Comparison of ENCODE assay signal across 1 cellular context in the genomic region with DNA sequence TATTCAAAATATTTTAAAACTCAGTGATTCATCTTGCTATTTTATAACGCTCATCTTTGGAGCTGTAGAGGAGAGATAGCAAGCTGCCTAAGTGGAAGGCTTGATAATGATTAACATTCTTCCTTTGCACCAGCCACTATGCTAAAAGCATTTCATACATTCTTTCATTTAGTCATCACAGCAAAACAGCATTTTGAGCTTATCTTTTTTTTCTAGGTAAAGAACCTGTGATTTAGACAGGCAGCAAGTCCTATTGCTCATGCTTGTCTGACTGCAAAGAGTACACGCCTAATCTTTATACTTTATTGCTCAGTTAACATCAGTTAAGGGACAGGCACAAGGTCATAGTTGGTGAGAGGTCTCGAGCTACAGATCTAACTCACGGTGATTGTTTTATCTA.
TF ChIP-seq lines count a peak whose summit lies in the region.

No MANE protein-coding gene starts in this region.

TF ChIP-seq in GM23338, 12 proteins besides CTCF, POLR2A, EP300 and RAD21 (continued from another document):
- TF ChIP-seq, protein P1, sequence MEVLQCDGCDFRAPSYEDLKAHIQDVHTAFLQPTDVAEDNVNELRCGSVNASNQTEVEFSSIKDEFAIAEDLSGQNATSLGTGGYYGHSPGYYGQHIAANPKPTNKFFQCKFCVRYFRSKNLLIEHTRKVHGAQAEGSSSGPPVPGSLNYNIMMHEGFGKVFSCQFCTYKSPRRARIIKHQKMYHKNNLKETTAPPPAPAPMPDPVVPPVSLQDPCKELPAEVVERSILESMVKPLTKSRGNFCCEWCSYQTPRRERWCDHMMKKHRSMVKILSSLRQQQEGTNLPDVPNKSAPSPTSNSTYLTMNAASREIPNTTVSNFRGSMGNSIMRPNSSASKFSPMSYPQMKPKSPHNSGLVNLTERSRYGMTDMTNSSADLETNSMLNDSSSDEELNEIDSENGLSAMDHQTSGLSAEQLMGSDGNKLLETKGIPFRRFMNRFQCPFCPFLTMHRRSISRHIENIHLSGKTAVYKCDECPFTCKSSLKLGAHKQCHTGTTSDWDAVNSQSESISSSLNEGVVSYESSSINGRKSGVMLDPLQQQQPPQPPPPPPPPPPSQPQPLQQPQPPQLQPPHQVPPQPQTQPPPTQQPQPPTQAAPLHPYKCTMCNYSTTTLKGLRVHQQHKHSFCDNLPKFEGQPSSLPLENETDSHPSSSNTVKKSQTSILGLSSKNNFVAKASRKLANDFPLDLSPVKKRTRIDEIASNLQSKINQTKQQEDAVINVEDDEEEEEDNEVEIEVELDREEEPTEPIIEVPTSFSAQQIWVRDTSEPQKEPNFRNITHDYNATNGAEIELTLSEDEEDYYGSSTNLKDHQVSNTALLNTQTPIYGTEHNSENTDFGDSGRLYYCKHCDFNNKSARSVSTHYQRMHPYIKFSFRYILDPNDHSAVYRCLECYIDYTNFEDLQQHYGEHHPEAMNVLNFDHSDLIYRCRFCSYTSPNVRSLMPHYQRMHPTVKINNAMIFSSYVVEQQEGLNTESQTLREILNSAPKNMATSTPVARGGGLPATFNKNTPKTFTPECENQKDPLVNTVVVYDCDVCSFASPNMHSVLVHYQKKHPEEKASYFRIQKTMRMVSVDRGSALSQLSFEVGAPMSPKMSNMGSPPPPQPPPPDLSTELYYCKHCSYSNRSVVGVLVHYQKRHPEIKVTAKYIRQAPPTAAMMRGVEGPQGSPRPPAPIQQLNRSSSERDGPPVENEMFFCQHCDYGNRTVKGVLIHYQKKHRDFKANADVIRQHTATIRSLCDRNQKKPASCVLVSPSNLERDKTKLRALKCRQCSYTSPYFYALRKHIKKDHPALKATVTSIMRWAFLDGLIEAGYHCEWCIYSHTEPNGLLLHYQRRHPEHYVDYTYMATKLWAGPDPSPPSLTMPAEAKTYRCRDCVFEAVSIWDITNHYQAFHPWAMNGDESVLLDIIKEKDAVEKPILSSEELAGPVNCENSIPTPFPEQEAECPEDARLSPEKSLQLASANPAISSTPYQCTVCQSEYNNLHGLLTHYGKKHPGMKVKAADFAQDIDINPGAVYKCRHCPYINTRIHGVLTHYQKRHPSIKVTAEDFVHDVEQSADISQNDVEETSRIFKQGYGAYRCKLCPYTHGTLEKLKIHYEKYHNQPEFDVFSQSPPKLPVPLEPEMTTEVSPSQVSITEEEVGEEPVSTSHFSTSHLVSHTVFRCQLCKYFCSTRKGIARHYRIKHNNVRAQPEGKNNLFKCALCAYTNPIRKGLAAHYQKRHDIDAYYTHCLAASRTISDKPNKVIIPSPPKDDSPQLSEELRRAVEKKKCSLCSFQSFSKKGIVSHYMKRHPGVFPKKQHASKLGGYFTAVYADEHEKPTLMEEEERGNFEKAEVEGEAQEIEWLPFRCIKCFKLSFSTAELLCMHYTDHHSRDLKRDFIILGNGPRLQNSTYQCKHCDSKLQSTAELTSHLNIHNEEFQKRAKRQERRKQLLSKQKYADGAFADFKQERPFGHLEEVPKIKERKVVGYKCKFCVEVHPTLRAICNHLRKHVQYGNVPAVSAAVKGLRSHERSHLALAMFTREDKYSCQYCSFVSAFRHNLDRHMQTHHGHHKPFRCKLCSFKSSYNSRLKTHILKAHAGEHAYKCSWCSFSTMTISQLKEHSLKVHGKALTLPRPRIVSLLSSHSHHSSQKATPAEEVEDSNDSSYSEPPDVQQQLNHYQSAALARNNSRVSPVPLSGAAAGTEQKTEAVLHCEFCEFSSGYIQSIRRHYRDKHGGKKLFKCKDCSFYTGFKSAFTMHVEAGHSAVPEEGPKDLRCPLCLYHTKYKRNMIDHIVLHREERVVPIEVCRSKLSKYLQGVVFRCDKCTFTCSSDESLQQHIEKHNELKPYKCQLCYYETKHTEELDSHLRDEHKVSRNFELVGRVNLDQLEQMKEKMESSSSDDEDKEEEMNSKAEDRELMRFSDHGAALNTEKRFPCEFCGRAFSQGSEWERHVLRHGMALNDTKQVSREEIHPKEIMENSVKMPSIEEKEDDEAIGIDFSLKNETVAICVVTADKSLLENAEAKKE (CRISPR knock-in tag; IDR thresholded peaks at IDR 0.05), result no peak
- TF ChIP-seq NANOG (IDR thresholded peaks at IDR 0.05; ENCODE audit: borderline replicate concordance), result no peak
